In the genomic region with DNA sequence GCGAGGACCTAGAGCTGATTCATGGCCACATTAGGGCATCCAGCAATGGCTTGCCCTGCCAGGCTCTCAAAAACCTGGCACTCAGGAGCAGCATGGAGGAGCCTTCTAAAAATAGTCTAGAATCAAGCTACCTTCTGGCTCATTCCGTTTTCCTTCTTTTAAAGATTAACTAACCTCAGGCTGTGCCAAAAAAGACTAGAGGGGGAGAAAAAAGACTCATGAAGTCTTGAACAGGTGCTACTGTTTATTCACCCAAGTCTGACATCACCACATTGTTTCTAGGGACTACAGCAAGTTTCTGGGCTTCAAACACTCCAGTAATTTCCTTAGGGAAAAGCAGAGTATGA, we compare ENCODE assay signal across 12 cellular contexts.
DNase-seq lines count a peak whose midpoint lies in the region; ATAC-seq and TF ChIP-seq lines count a peak whose summit lies in the region.
"Had no signal": no experiment of that assay in that cellular context is flagged by ENCODE, and none has a peak within 500 bp of the region (broad histone marks: within the 10 kb centered on the region; RNA-seq: fewer than 3 reads in every experiment).

No MANE protein-coding gene starts in this region.

- WGBS in transverse colon (ENCODE audit: low coverage in 1 of 2), 2 donors, result 26 to 67% methylated on average over 1 to 2 of the region's 2 CpGs

- H3K4me1 ChIP-seq in lower lobe of right lung (peaks cover 8% of the 10 kb centered on the region), transverse colon (peaks cover 4 to 43% (median 15%) of the 10 kb centered on the region in 4 donors)

- ATAC-seq in lower lobe of right lung (peak; percentile 89 to 93), HG02763 (IDR thresholded peaks at IDR 0.05; ENCODE audit: unreplicated experiment) (no peak), HG03045 (IDR thresholded peaks at IDR 0.05; ENCODE audit: unreplicated experiment) (no peak)

- TF ChIP-seq CTCF in coronary artery (IDR thresholded peaks at IDR 0.05), result no peak
- no peak for TF ChIP-seq CTCF in lower lobe of right lung (IDR thresholded peaks at IDR 0.05)
- no peak for TF ChIP-seq CTCF in transverse colon (IDR thresholded peaks at IDR 0.05)

- TF ChIP-seq POLR2A in transverse colon (IDR thresholded peaks at IDR 0.05), result no peak

- peak overlapping the region; percentile 53 for H3K27ac Mint-ChIP-seq in activated naive CD4-positive, alpha-beta T cell treated with anti-CD3 and anti-CD28 coated beads, Interleukin-2, amount 50 U/mL, for 24 hours

- H3K27ac ChIP-seq in coronary artery, result peak overlapping the region; percentile 60 to 67
- no peak overlapping the region for H3K27ac ChIP-seq in lower lobe of right lung
- H3K27ac ChIP-seq in transverse colon, result peak overlapping the region in 3 of 4 donors; percentile 3 to 45 (median 45)
- H3K27ac ChIP-seq: brain microvascular endothelial cell, SK-N-MC had no signal

- DNase-seq in activated naive CD4-positive, alpha-beta T cell treated with anti-CD3 and anti-CD28 coated beads, Interleukin-2, amount 50 U/mL, for 16 hours, result no peak
- no peak for DNase-seq in coronary artery (ENCODE audit: low spot score)
- peak; percentile 64 for DNase-seq in lower lobe of right lung
- no peak for DNase-seq in transverse colon
- DNase-seq in dedifferentiated amniotic fluid mesenchymal stem cell (ENCODE audit: extremely low spot score), result no peak
- DNase-seq: activated CD4-positive, CD25-positive, alpha-beta regulatory T cell treated with anti-CD3 and anti-CD28 coated beads, Interleukin-2, amount 50 U/mL, for 72 hours; brain microvascular endothelial cell; immature natural killer cell had no signal

- in situ Hi-C loops in transverse colon (cut with MboI; ENCODE audit: low pct_ligation_motif_present in 1 of 4, low pct_unique_long_range_greater_than_20kb in 1 of 4, low sequenced_read_pairs in 3 of 4), result no loop called here

- intact Hi-C loops in lower lobe of right lung (cut with DNase I) (no loop called here), transverse colon (cut with DNase I; ENCODE audit: low total_unique reads) (no loop called here)

- H3K36me3 Mint-ChIP-seq in activated naive CD4-positive, alpha-beta T cell treated with anti-CD3 and anti-CD28 coated beads, Interleukin-2, amount 50 U/mL, for 24 hours, result peaks cover 8% of the 10 kb centered on the region
- H3K36me3 Mint-ChIP-seq: immature natural killer cell had no signal

- no peak for TF ChIP-seq EP300 in transverse colon (IDR thresholded peaks at IDR 0.05; ENCODE audit: low read depth)

- no peaks in the 10 kb centered on the region for H3K27me3 Mint-ChIP-seq in activated naive CD4-positive, alpha-beta T cell treated with anti-CD3 and anti-CD28 coated beads, Interleukin-2, amount 50 U/mL, for 24 hours

- H3K27me3 ChIP-seq in lower lobe of right lung (ENCODE audit: low read depth), result no peaks in the 10 kb centered on the region
- no peaks in the 10 kb centered on the region for H3K27me3 ChIP-seq in transverse colon
- H3K27me3 ChIP-seq: brain microvascular endothelial cell had no signal

- H3K9me3 ChIP-seq in lower lobe of right lung, result no peaks in the 10 kb centered on the region
- H3K9me3 ChIP-seq in transverse colon, result no peaks in the 10 kb centered on the region

- no peak overlapping the region for H3K4me3 Mint-ChIP-seq in activated naive CD4-positive, alpha-beta T cell treated with anti-CD3 and anti-CD28 coated beads, Interleukin-2, amount 50 U/mL, for 24 hours

- H3K36me3 ChIP-seq in lower lobe of right lung (no peaks in the 10 kb centered on the region), transverse colon (no peaks in the 10 kb centered on the region)
- H3K36me3 ChIP-seq: brain microvascular endothelial cell had no signal

- H3K9me3 Mint-ChIP-seq in activated naive CD4-positive, alpha-beta T cell treated with anti-CD3 and anti-CD28 coated beads, Interleukin-2, amount 50 U/mL, for 24 hours, result no peaks in the 10 kb centered on the region
- H3K9me3 Mint-ChIP-seq: immature natural killer cell had no signal

- H3K4me3 ChIP-seq in coronary artery (no peak overlapping the region), lower lobe of right lung (no peak overlapping the region), transverse colon (no peak overlapping the region)
- H3K4me3 ChIP-seq: SK-N-MC had no signal

- peaks cover 80% of the 10 kb centered on the region for H3K4me1 Mint-ChIP-seq in activated naive CD4-positive, alpha-beta T cell treated with anti-CD3 and anti-CD28 coated beads, Interleukin-2, amount 50 U/mL, for 24 hours

Comparison
In these comparisons a context has a peak if more than half of its experiments do, and no peak if none do; other contexts are left out.
1. ATAC-seq: peak in lower lobe of right lung (2 of 2); none in HG02763 (single experiment) and HG03045 (single experiment).